1 cellular context compared by ENCODE assay signal in genomic region chr3:52770581-52771333, GRCh38.
TF ChIP-seq lines count a peak whose summit lies in the region.

Gene NEK4 (minus strand): TSS chr3:52770940. CDS start chr3:52770746, 194 bp downstream.

TF ChIP-seq in K562, 482 proteins besides CTCF, POLR2A, EP300 and RAD21 (continued from another document and continues in another):
- TF ChIP-seq FOS (IDR thresholded peaks at IDR 0.05; ENCODE audit: extremely low read depth, insufficient read length): no peak
- no peak for TF ChIP-seq MGA (IDR thresholded peaks at IDR 0.05)
- peak; percentile 22 for TF ChIP-seq RBBP5 (IDR thresholded peaks at IDR 0.05; ENCODE audit: borderline replicate concordance, insufficient read depth, low read length, poor library complexity, severe bottlenecking)
- TF ChIP-seq RBM17 (IDR thresholded peaks at IDR 0.05; ENCODE audit: borderline replicate concordance, low read depth, low read length): no peak
- no peak for TF ChIP-seq MIER1 (IDR thresholded peaks at IDR 0.05; ENCODE audit: low read depth)
- no peak for TF ChIP-seq UBTF (IDR thresholded peaks at IDR 0.05; ENCODE audit: borderline replicate concordance in 1 of 2, low read depth in 2 of 2, low read length in 2 of 2)
- TF ChIP-seq SP2 (IDR thresholded peaks at IDR 0.05; ENCODE audit: extremely low read depth, low read depth, low read length, poor library complexity, severe bottlenecking): peak; percentile 96
- TF ChIP-seq ATF1 (CRISPR knock-in tag; IDR thresholded peaks at IDR 0.05): no peak
- peak; percentile 92 for TF ChIP-seq ATF1 (tag; IDR thresholded peaks at IDR 0.05)
- peak; percentile 54; the same call in 1 of the 2 replicates for TF ChIP-seq RNF2 (IDR thresholded peaks at IDR 0.05)
- TF ChIP-seq STAT6 (CRISPR knock-in tag; IDR thresholded peaks at IDR 0.05): no peak
- no peak for TF ChIP-seq ZNF699 (CRISPR knock-in tag; IDR thresholded peaks at IDR 0.05; ENCODE audit: insufficient replicate concordance)
- peak; percentile 91 for TF ChIP-seq TAF1 (IDR thresholded peaks at IDR 0.05; ENCODE audit: control insufficient read depth, extremely low read depth, insufficient read depth, low read length, severe bottlenecking)
- TF ChIP-seq SREBF2 (CRISPR knock-in tag; IDR thresholded peaks at IDR 0.05): no peak
- TF ChIP-seq KDM1A (IDR thresholded peaks at IDR 0.05): no peak
- peak; percentile 46; the same call in 1 of the 2 replicates for TF ChIP-seq BRD4 (IDR thresholded peaks at IDR 0.05)
- no peak for TF ChIP-seq NR3C1 (CRISPR knock-in tag; IDR thresholded peaks at IDR 0.05)
- no peak for TF ChIP-seq OTX1 (CRISPR knock-in tag; IDR thresholded peaks at IDR 0.05)
- 0 out of 2 replicates have a peak, but pooled peaks have one; percentile 7 for TF ChIP-seq JUN (IDR thresholded peaks at IDR 0.05; ENCODE audit: borderline replicate concordance, low read depth, low read length)
- no peak for TF ChIP-seq JUN (CRISPR knock-in tag; IDR thresholded peaks at IDR 0.05; ENCODE audit: borderline replicate concordance)
- TF ChIP-seq ZNF318 (IDR thresholded peaks at IDR 0.05; ENCODE audit: borderline replicate concordance in 1 of 2, low read depth in 1 of 2): no peak
- TF ChIP-seq KDM5B (IDR thresholded peaks at IDR 0.05; ENCODE audit: insufficient replicate concordance, low read depth, low read length): peak; percentile 88
- TF ChIP-seq HNRNPLL (IDR thresholded peaks at IDR 0.05; ENCODE audit: low read depth, low read length, poor library complexity, severe bottlenecking): peak; percentile 90
- TF ChIP-seq EP400 (IDR thresholded peaks at IDR 0.05): peak; percentile 48
- peak; percentile 37; the same call in 1 of the 2 replicates for TF ChIP-seq FOXK1 (CRISPR knock-in tag; IDR thresholded peaks at IDR 0.05; ENCODE audit: borderline replicate concordance)
- TF ChIP-seq SNIP1 (IDR thresholded peaks at IDR 0.05; ENCODE audit: low read depth): peak; percentile 92
- TF ChIP-seq ZNF639 (CRISPR knock-in tag; conservative IDR thresholded peaks at IDR 0.05 in 1 of 2, IDR thresholded peaks at IDR 0.05 in 1 of 2): peak in 1 of 2 experiments; percentile 64; a peak in 2 of 4 replicates
- no peak for TF ChIP-seq IRF2 (CRISPR knock-in tag; IDR thresholded peaks at IDR 0.05)
